In the genomic region with DNA sequence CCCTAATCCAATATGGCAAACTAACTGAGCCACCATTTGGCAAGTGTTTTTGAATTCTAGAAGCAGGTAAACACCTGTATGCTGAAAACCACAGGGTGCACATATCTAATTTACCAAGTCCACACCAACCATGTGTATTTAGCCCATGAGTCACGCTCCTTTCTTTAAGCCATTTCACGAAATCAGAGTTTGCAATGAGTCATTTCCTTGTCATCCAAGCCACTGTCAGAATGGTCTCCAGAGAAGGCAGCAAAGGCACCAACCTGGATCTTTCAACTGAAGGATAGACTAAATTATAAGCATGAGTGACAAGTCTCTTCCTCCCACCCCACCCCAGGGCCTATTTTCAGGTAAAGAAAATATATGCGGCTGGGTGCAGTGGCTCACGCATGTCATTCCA, we compare ENCODE assay signal across 1 cellular context.
TF ChIP-seq lines count a peak whose summit lies in the region.

No MANE protein-coding gene starts in this region.

TF ChIP-seq in GM23338, 12 proteins besides CTCF, POLR2A, EP300 and RAD21 (continued from another document):
- TF ChIP-seq, protein P1, sequence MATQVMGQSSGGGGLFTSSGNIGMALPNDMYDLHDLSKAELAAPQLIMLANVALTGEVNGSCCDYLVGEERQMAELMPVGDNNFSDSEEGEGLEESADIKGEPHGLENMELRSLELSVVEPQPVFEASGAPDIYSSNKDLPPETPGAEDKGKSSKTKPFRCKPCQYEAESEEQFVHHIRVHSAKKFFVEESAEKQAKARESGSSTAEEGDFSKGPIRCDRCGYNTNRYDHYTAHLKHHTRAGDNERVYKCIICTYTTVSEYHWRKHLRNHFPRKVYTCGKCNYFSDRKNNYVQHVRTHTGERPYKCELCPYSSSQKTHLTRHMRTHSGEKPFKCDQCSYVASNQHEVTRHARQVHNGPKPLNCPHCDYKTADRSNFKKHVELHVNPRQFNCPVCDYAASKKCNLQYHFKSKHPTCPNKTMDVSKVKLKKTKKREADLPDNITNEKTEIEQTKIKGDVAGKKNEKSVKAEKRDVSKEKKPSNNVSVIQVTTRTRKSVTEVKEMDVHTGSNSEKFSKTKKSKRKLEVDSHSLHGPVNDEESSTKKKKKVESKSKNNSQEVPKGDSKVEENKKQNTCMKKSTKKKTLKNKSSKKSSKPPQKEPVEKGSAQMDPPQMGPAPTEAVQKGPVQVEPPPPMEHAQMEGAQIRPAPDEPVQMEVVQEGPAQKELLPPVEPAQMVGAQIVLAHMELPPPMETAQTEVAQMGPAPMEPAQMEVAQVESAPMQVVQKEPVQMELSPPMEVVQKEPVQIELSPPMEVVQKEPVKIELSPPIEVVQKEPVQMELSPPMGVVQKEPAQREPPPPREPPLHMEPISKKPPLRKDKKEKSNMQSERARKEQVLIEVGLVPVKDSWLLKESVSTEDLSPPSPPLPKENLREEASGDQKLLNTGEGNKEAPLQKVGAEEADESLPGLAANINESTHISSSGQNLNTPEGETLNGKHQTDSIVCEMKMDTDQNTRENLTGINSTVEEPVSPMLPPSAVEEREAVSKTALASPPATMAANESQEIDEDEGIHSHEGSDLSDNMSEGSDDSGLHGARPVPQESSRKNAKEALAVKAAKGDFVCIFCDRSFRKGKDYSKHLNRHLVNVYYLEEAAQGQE (IDR thresholded peaks at IDR 0.05; ENCODE audit: unreplicated experiment) = no peak
- TF ChIP-seq CREB1 (CRISPR knock-in tag; IDR thresholded peaks at IDR 0.05; ENCODE audit: low read depth) (no peak), EZH2phosphoT487 (IDR thresholded peaks at IDR 0.05; ENCODE audit: unreplicated experiment) (no peak)
